In the genomic region with DNA sequence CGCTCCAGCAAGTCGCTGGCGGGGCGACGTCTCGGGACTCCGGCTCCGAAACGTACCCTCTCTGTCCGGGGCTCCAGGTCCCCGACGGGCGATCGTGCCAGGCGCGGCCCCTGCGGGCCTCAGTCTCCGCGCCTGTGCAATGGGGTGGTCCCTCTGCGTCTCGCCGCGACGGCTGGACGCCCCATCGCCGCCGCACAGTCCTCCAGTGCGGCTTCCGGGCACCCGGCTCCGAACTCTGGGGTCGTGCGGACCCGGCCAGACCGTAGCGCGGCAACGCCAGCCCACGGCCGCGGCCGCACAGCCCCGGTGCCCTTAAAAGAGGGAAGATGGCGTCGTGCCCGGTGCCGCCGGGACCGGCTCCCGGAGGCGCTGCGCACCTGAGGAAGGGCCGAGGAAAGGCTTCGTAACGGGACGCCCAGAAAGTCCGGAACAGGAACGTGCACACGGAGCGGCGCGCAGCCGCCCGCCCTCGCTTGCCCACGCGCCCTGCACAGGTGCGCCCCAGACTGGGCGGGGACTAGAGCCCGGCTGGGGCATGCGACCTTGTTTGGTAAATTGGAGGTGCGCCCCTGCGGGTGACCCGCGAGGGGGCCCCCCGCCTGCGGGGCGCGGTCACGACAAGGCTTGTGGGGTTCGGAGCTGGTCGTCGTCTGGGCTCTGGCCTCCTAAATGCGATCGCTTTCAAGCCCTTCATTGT, we compare ENCODE assay signal across 1 cellular context.
TF ChIP-seq lines count a peak whose summit lies in the region.

No MANE protein-coding gene starts in this region.

TF ChIP-seq in HEK293, 187 proteins besides CTCF, POLR2A, EP300 and RAD21 (continued from another document):
- TF ChIP-seq, protein P1, sequence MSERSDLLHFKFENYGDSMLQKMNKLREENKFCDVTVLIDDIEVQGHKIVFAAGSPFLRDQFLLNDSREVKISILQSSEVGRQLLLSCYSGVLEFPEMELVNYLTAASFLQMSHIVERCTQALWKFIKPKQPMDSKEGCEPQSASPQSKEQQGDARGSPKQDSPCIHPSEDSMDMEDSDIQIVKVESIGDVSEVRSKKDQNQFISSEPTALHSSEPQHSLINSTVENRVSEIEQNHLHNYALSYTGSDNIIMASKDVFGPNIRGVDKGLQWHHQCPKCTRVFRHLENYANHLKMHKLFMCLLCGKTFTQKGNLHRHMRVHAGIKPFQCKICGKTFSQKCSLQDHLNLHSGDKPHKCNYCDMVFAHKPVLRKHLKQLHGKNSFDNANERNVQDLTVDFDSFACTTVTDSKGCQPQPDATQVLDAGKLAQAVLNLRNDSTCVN (tag by site-specific recombination; optimal IDR thresholded peaks at IDR 0.05), result peak; percentile 68
- TF ChIP-seq, protein P2, sequence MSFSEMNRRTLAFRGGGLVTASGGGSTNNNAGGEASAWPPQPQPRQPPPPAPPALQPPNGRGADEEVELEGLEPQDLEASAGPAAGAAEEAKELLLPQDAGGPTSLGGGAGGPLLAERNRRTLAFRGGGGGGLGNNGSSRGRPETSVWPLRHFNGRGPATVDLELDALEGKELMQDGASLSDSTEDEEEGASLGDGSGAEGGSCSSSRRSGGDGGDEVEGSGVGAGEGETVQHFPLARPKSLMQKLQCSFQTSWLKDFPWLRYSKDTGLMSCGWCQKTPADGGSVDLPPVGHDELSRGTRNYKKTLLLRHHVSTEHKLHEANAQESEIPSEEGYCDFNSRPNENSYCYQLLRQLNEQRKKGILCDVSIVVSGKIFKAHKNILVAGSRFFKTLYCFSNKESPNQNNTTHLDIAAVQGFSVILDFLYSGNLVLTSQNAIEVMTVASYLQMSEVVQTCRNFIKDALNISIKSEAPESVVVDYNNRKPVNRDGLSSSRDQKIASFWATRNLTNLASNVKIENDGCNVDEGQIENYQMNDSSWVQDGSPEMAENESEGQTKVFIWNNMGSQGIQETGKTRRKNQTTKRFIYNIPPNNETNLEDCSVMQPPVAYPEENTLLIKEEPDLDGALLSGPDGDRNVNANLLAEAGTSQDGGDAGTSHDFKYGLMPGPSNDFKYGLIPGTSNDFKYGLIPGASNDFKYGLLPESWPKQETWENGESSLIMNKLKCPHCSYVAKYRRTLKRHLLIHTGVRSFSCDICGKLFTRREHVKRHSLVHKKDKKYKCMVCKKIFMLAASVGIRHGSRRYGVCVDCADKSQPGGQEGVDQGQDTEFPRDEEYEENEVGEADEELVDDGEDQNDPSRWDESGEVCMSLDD (tag by site-specific recombination; IDR thresholded peaks at IDR 0.05), result peak; percentile 33; the same call in 1 of the 2 replicates
- TF ChIP-seq YY1 (tag by site-specific recombination; IDR thresholded peaks at IDR 0.05) (peak; percentile 35; the same call in 1 of the 2 replicates), GLIS1 (tag by site-specific recombination; IDR thresholded peaks at IDR 0.05) (peak; percentile 11; the same call in 1 of the 2 replicates), KLF10 (tag by site-specific recombination; IDR thresholded peaks at IDR 0.05) (peak; percentile 4; the same call in 1 of the 2 replicates)
- TF ChIP-seq, protein P3, sequence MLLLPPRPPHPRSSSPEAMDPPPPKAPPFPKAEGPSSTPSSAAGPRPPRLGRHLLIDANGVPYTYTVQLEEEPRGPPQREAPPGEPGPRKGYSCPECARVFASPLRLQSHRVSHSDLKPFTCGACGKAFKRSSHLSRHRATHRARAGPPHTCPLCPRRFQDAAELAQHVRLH (tag by site-specific recombination; IDR thresholded peaks at IDR 0.05), result 0 out of 2 replicates have a peak, but pooled peaks have one; percentile 23
- TF ChIP-seq, protein P4, sequence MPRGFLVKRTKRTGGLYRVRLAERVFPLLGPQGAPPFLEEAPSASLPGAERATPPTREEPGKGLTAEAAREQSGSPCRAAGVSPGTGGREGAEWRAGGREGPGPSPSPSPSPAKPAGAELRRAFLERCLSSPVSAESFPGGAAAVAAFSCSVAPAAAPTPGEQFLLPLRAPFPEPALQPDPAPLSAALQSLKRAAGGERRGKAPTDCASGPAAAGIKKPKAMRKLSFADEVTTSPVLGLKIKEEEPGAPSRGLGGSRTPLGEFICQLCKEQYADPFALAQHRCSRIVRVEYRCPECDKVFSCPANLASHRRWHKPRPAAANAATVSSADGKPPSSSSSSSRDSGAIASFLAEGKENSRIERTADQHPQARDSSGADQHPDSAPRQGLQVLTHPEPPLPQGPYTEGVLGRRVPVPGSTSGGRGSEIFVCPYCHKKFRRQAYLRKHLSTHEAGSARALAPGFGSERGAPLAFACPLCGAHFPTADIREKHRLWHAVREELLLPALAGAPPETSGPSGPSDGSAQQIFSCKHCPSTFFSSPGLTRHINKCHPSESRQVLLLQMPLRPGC (tag by site-specific recombination; IDR thresholded peaks at IDR 0.05), result 0 out of 2 replicates have a peak, but pooled peaks have one; percentile 6
- TF ChIP-seq, protein P5, sequence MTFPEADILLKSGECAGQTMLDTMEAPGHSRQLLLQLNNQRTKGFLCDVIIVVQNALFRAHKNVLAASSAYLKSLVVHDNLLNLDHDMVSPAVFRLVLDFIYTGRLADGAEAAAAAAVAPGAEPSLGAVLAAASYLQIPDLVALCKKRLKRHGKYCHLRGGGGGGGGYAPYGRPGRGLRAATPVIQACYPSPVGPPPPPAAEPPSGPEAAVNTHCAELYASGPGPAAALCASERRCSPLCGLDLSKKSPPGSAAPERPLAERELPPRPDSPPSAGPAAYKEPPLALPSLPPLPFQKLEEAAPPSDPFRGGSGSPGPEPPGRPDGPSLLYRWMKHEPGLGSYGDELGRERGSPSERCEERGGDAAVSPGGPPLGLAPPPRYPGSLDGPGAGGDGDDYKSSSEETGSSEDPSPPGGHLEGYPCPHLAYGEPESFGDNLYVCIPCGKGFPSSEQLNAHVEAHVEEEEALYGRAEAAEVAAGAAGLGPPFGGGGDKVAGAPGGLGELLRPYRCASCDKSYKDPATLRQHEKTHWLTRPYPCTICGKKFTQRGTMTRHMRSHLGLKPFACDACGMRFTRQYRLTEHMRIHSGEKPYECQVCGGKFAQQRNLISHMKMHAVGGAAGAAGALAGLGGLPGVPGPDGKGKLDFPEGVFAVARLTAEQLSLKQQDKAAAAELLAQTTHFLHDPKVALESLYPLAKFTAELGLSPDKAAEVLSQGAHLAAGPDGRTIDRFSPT (tag by site-specific recombination; IDR thresholded peaks at IDR 0.05), result peak; percentile 36; the same call in 1 of the 2 replicates
